In the genomic region with DNA sequence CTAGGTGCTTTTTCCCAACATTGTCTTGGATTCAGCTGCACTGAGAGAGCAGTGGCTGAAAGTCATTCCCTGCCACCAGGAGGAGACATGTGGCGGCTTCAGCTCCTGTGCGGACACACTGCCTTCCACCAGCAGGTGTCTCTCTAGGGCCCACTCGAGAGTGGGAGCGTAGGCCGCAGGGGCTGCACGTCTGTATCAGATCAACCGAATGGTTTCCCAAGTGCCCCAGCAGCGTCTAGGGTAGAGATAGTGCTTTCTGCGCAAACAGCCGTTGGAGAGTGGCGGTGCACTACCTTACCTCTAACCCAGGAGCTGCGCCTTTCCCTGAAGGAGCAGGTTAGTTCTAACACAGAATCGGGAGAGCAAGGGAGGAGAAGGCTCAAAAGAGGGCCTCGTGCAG, we compare ENCODE assay signal across 8 cellular contexts. TPM values are rescaled to one million over a fixed set of nuclear protein-coding genes. Genes with fewer than 3 reads are reported as not detected.
A peak's percentile ranks its signal among the peaks of the same experiment; 100 is the strongest.
DNase-seq lines count a peak whose midpoint lies in the region; ATAC-seq, FAIRE-seq and TF ChIP-seq lines count a peak whose summit lies in the region.

No MANE protein-coding gene starts in this region.

- ATAC-seq in K562 (peak; percentile 99), GM21786 (IDR thresholded peaks at IDR 0.05; ENCODE audit: unreplicated experiment) (no peak)

- H3K9me1 ChIP-seq in K562 (ENCODE audit: control insufficient read depth, insufficient read depth, low read length) = no peaks in the 10 kb centered on the region
- H3K9me1 ChIP-seq in keratinocyte (ENCODE audit: control insufficient read depth, extremely low read depth, insufficient read depth, low read length) = no peaks in the 10 kb centered on the region

- H3K79me2 ChIP-seq in K562 (ENCODE audit: control insufficient read depth, insufficient read depth, low read length) = no peaks in the 10 kb centered on the region
- H3K79me2 ChIP-seq in keratinocyte (ENCODE audit: control insufficient read depth, insufficient read depth, low read length) = no peaks in the 10 kb centered on the region

- in situ Hi-C loops in G401 (cut with HindIII; ENCODE audit: low sequenced_read_pairs) (no loop called here), K562 (cut with MboI) (no loop called here)

- POLR2A ChIA-PET in K562 (lab: Yijun Ruan, JAX) = interaction anchor here (0.5 to 1.0 kb wide), 3 partner anchors 84 to 832 kb away, joined by 3 read pairs; no protein-coding TSS in a partner anchor

- H3K27ac ChIP-seq in K562 (ENCODE audit: extremely low read depth, low read depth, low read length) (peak overlapping the region; percentile 50; the same call in 1 of the 3 replicates), keratinocyte (ENCODE audit: control insufficient read depth, insufficient read depth, low read length) (no peak overlapping the region)

- 29% methylated on average over 14 of the region's 14 CpGs for WGBS in K562 (ENCODE audit: insufficient coverage, low coverage, missing lambda C conversion rate)

- intact Hi-C loops in K562 (cut with micrococcal nuclease) = loop anchor here (1.0 kb wide), 1 partner anchor 53 kb away; a partner anchor contains a TSS

- TF ChIP-seq CTCF in K562 (IDR thresholded peaks at IDR 0.05 in 2 of 3, conservative IDR thresholded peaks at IDR 0.05 in 1 of 3; ENCODE audit: insufficient read depth in 2 of 3, low read depth in 1 of 3, low read length in 3 of 3) (peak; percentile 99 to 100 (median 100)), keratinocyte (optimal IDR thresholded peaks at IDR 0.05 in 1 of 3, IDR thresholded peaks at IDR 0.05 in 1 of 3, conservative IDR thresholded peaks at IDR 0.05 in 1 of 3; ENCODE audit: extremely low read depth in 1 of 3, insufficient read depth in 2 of 3, low read length in 3 of 3) (peak; percentile 28 to 51 (median 36))

- H3K4me2 ChIP-seq in K562 (ENCODE audit: insufficient read depth, low read length) (peak overlapping the region; percentile 53), keratinocyte (ENCODE audit: control insufficient read depth, extremely low read depth, insufficient read depth, low read depth, low read length) (no peak overlapping the region)

- BruUV-seq in K562 (replicated peaks; lab: Mats Ljungman, UMichigan) = no TSS peak

- dilution Hi-C loops in keratinocyte (cut with MboI; ENCODE audit: extremely low pct_ligation_motif_present, low sequenced_read_pairs) = no loop called here

- H3K9ac ChIP-seq in K562 (ENCODE audit: insufficient read depth in 1 of 2, low read depth in 2 of 2, low read length in 2 of 2) (no peak overlapping the region; a peak in 1 of 4 replicates), keratinocyte (ENCODE audit: control insufficient read depth, extremely low read depth, insufficient read depth, low read length) (no peak overlapping the region)

- H2AFZ ChIP-seq in K562 (ENCODE audit: low read depth, low read length) (peak overlapping the region; percentile 81), keratinocyte (ENCODE audit: control insufficient read depth, low read length) (no peak overlapping the region)

- peak; percentile 66 to 90 for TF ChIP-seq RAD21 in K562 (CRISPR knock-in tag; conservative IDR thresholded peaks at IDR 0.05 in 1 of 2, IDR thresholded peaks at IDR 0.05 in 1 of 2)

- H3K4me3 ChIP-seq in K562 (no peak overlapping the region), keratinocyte (ENCODE audit: control insufficient read depth in 2 of 3, extremely low read depth in 1 of 3, insufficient read depth in 2 of 3, low read depth in 1 of 3, low read length in 3 of 3) (no peak overlapping the region)

- H4K20me1 ChIP-seq in K562 (replicated peaks; ENCODE audit: control insufficient read depth, insufficient read depth, low read length) = no peaks in the 10 kb centered on the region
- no peaks in the 10 kb centered on the region for H4K20me1 ChIP-seq in keratinocyte (ENCODE audit: control insufficient read depth, extremely low read depth, insufficient read depth, low read length)

- H3K36me3 ChIP-seq in K562 (ENCODE audit: control insufficient read depth, insufficient read depth, low read length) (no peaks in the 10 kb centered on the region), keratinocyte (ENCODE audit: control insufficient read depth in 2 of 2, extremely low read depth in 1 of 2, insufficient read depth in 2 of 2, low read length in 2 of 2) (no peaks in the 10 kb centered on the region)

- CTCF ChIA-PET in K562 (lab: Yijun Ruan, JAX; ENCODE audit: low intra/inter-chr PET ratio) = interaction anchor here (0.7 to 2.0 kb wide), 5 partner anchors 35 to 257 kb away, joined by 3 to 6 read pairs (median 4); a partner anchor contains a TSS

- peaks cover 3 to 16% of the 10 kb centered on the region in 2 experiments; a peak in 3 of 5 replicates for H3K4me1 ChIP-seq in K562 (replicated peaks in 1 of 2; ENCODE audit: control insufficient read depth in 2 of 2, insufficient read depth in 2 of 2, low read length in 2 of 2)
- no peaks in the 10 kb centered on the region for H3K4me1 ChIP-seq in keratinocyte (ENCODE audit: control insufficient read depth, extremely low read depth, insufficient read depth, low read length)

- no peak for TF ChIP-seq POLR2A in K562 (conservative IDR thresholded peaks at IDR 0.05)

- DNase-seq in G401 (ENCODE audit: low spot score) (peak; percentile 69), HTR-8/SVneo (ENCODE audit: insufficient read length, low spot score) (peak; percentile 69), T-helper 2 cell (peak in 3 of 5 experiments; percentile 14 to 56 (median 34)), K562 (ENCODE audit: extremely low read depth in 1 of 4, low spot score in 3 of 4) (peak; percentile 73 to 88 (median 78)), keratinocyte (ENCODE audit: low read depth, low spot score) (no peak), foreskin melanocyte (no peak)
- DNase-seq in stimulated activated CD4-positive, alpha-beta T cell treated with anti-CD3 and anti-CD28 coated beads, Interleukin-4, amount 100 ng/mL, for 4 hours = peak; percentile 51

- FAIRE-seq in HTR-8/SVneo (lab: Jason Lieb, UNC) = peak; percentile 89
- FAIRE-seq in K562 (lab: Jason Lieb, UNC) = peak; percentile 97
- no peak for FAIRE-seq in keratinocyte (lab: Jason Lieb, UNC)

- TF ChIP-seq EP300 in K562 (IDR thresholded peaks at IDR 0.05; ENCODE audit: low read length) = peak; percentile 53; the same call in 1 of the 2 replicates

- no peaks in the 10 kb centered on the region for H3K27me3 ChIP-seq in K562 (ENCODE audit: control insufficient read depth in 2 of 2, insufficient read depth in 2 of 2, low read length in 2 of 2)
- H3K27me3 ChIP-seq in keratinocyte (ENCODE audit: control insufficient read depth, extremely low read depth, insufficient read depth, low read length) = no peaks in the 10 kb centered on the region

- H3K9me3 ChIP-seq in K562 (replicated peaks; ENCODE audit: control insufficient read depth, insufficient read depth, low read depth, low read length) (no peaks in the 10 kb centered on the region), keratinocyte (ENCODE audit: control insufficient read depth, low read depth, low read length) (no peaks in the 10 kb centered on the region)

RNA-seq across cellular contexts. Expression of a gene that starts 31.7 kb away (rescaled TPM):
- total RNA-seq in G401 (2014; rRNA removed; shearing (Covaris generic)) = 0.34 TPM in 1 of 2 replicates, not detected in the other
- total RNA-seq in K562 (2011; cell fraction: chromatin; rRNA removed; ENCODE audit: low replicate concordance) = 2.8 and 9.8 TPM in 2 replicates
- 1.0 and 1.3 TPM in 2 replicates for total RNA-seq in K562 (2011; cell fraction: nucleolus; rRNA removed)
- total RNA-seq in K562 (2011; cell fraction: nucleoplasm; rRNA removed) = 2.3 and 2.8 TPM in 2 replicates
- 0.12 TPM in 1 of 2 replicates, not detected in the other for total RNA-seq in K562 (2014; rRNA removed)
- total RNA-seq in K562 (2014; rRNA removed; fragmentation: Illumina TruSeq; extraction: Trizol) = 0.26 and 0.33 TPM in 2 replicates
- total RNA-seq in K562 (2015; rRNA removed; fragmentation: Illumina TruSeq; extraction: Trizol) = 0.23 and 0.29 TPM in 2 replicates
- 0.16 and 0.25 TPM in 2 replicates for total RNA-seq in K562 (2021)
- polyA plus RNA-seq in K562 (2011; rRNA removed) = 0.01 and 0.04 TPM in 2 replicates
- polyA plus RNA-seq in K562 (2011; cell fraction: cytosol; rRNA removed) = not detected in 2 replicates
- 0.16 and 0.20 TPM in 2 replicates for polyA plus RNA-seq in K562 (2011; cell fraction: nucleus; rRNA removed)
- polyA plus RNA-seq in K562 (2012) = 0.03 TPM in 1 of 2 replicates, not detected in the other
- polyA plus RNA-seq in K562 (2014; fragmentation: Illumina TruSeq; extraction: Trizol) = not detected in 2 replicates
- polyA plus RNA-seq in K562 (2014; fragmentation: Nextera tagmentation; extraction: Ambion mirVana) = not detected
- polyA plus RNA-seq in K562 (2014; rRNA removed) = 0.05 TPM in 1 of 2 replicates, not detected in the other
- 0.81 and 0.99 TPM in 2 replicates for polyA minus RNA-seq in K562 (2011; rRNA and poly(A)+ RNA removed)
- polyA minus RNA-seq in K562 (2011; cell fraction: cytosol; rRNA and poly(A)+ RNA removed) = not detected in 2 replicates
- polyA minus RNA-seq in K562 (2011; cell fraction: nucleus; rRNA and poly(A)+ RNA removed) = 0.94 and 1.6 TPM in 2 replicates
- not detected in 3 replicates for polyA plus RNA-seq in keratinocyte
- polyA plus RNA-seq in keratinocyte (2011; ENCODE audit: low read depth) = not detected
- polyA plus RNA-seq in keratinocyte (2011; cell fraction: cytosol; rRNA removed) = not detected in 2 replicates
- polyA plus RNA-seq in keratinocyte (2011; cell fraction: nucleus; rRNA removed) = not detected in 2 replicates
- polyA plus RNA-seq in keratinocyte (2012; ENCODE audit: low replicate concordance) = not detected in 2 replicates
- not detected in 3 replicates for polyA minus RNA-seq in keratinocyte
- not detected for polyA minus RNA-seq in keratinocyte (2011; cell fraction: cytosol; rRNA and poly(A)+ RNA removed)
- not detected in 2 replicates for polyA minus RNA-seq in keratinocyte (2011; cell fraction: nucleus; rRNA and poly(A)+ RNA removed)

RNA-seq across cellular contexts. Expression of a gene that starts 53.3 kb away (rescaled TPM):
- total RNA-seq in G401 (2014; rRNA removed; shearing (Covaris generic)) = 7.3 and 14.8 TPM in 2 replicates
- 6.8 and 17.5 TPM in 2 replicates for total RNA-seq in K562 (2011; cell fraction: chromatin; rRNA removed; ENCODE audit: low replicate concordance)
- 12.3 and 13.3 TPM in 2 replicates for total RNA-seq in K562 (2011; cell fraction: nucleolus; rRNA removed)
- 6.7 and 8.8 TPM in 2 replicates for total RNA-seq in K562 (2011; cell fraction: nucleoplasm; rRNA removed)
- total RNA-seq in K562 (2014; rRNA removed) = 4.6 and 4.8 TPM in 2 replicates
- total RNA-seq in K562 (2014; rRNA removed; fragmentation: Illumina TruSeq; extraction: Trizol) = 0.25 and 0.48 TPM in 2 replicates
- total RNA-seq in K562 (2015; rRNA removed; fragmentation: Illumina TruSeq; extraction: Trizol) = 0.91 and 1.4 TPM in 2 replicates
- total RNA-seq in K562 (2021) = 8.1 and 8.6 TPM in 2 replicates
- polyA plus RNA-seq in K562 (2011; rRNA removed) = 2.4 and 2.7 TPM in 2 replicates
- polyA plus RNA-seq in K562 (2011; cell fraction: cytosol; rRNA removed) = 3.6 and 9.7 TPM in 2 replicates
- 4.8 and 9.7 TPM in 2 replicates for polyA plus RNA-seq in K562 (2011; cell fraction: nucleus; rRNA removed)
- 2.4 and 5.2 TPM in 2 replicates for polyA plus RNA-seq in K562 (2012)
- 1.4 and 2.2 TPM in 2 replicates for polyA plus RNA-seq in K562 (2014; fragmentation: Illumina TruSeq; extraction: Trizol)
- under 1 TPM in 1 of 2 experiments, not detected in 1; 0.06 TPM for polyA plus RNA-seq in K562 (2014; fragmentation: Nextera tagmentation; extraction: Ambion mirVana)
- 4.2 and 5.4 TPM in 2 replicates for polyA plus RNA-seq in K562 (2014; rRNA removed)
- polyA minus RNA-seq in K562 (2011; rRNA and poly(A)+ RNA removed) = 1.0 and 3.2 TPM in 2 replicates
- 2.8 and 4.6 TPM in 2 replicates for polyA minus RNA-seq in K562 (2011; cell fraction: cytosol; rRNA and poly(A)+ RNA removed)
- polyA minus RNA-seq in K562 (2011; cell fraction: nucleus; rRNA and poly(A)+ RNA removed) = 3.5 and 5.3 TPM in 2 replicates
- 0.09 TPM in 1 of 3 replicates, not detected in the others for polyA plus RNA-seq in keratinocyte
- polyA plus RNA-seq in keratinocyte (2011; ENCODE audit: low read depth) = not detected
- polyA plus RNA-seq in keratinocyte (2011; cell fraction: cytosol; rRNA removed) = not detected in 2 replicates
- not detected in 2 replicates for polyA plus RNA-seq in keratinocyte (2011; cell fraction: nucleus; rRNA removed)
- polyA plus RNA-seq in keratinocyte (2012; ENCODE audit: low replicate concordance) = 0.04 and 0.08 TPM in 2 replicates
- not detected in 3 replicates for polyA minus RNA-seq in keratinocyte
- polyA minus RNA-seq in keratinocyte (2011; cell fraction: cytosol; rRNA and poly(A)+ RNA removed) = not detected
- polyA minus RNA-seq in keratinocyte (2011; cell fraction: nucleus; rRNA and poly(A)+ RNA removed) = not detected in 2 replicates

RNA-seq across cellular contexts. Expression of a gene that starts 54.8 kb away (rescaled TPM):
- total RNA-seq in G401 (2014; rRNA removed; shearing (Covaris generic)) = 53.5 and 56.9 TPM in 2 replicates
- total RNA-seq in K562 (2011; cell fraction: chromatin; rRNA removed; ENCODE audit: low replicate concordance) = 41.6 and 134 TPM in 2 replicates
- total RNA-seq in K562 (2011; cell fraction: nucleolus; rRNA removed) = 104 and 127 TPM in 2 replicates
- 53.1 and 59.0 TPM in 2 replicates for total RNA-seq in K562 (2011; cell fraction: nucleoplasm; rRNA removed)
- total RNA-seq in K562 (2014; rRNA removed) = 19.8 and 23.1 TPM in 2 replicates
- 2.7 and 3.3 TPM in 2 replicates for total RNA-seq in K562 (2014; rRNA removed; fragmentation: Illumina TruSeq; extraction: Trizol)
- total RNA-seq in K562 (2015; rRNA removed; fragmentation: Illumina TruSeq; extraction: Trizol) = 11.1 and 12.6 TPM in 2 replicates
- total RNA-seq in K562 (2021) = 25.6 and 31.1 TPM in 2 replicates
- 6.4 and 13.9 TPM in 2 replicates for polyA plus RNA-seq in K562 (2011; rRNA removed)
- 8.3 and 24.8 TPM in 2 replicates for polyA plus RNA-seq in K562 (2011; cell fraction: cytosol; rRNA removed)
- polyA plus RNA-seq in K562 (2011; cell fraction: nucleus; rRNA removed) = 60.3 and 105 TPM in 2 replicates
- polyA plus RNA-seq in K562 (2012) = 21.4 and 42.0 TPM in 2 replicates
- polyA plus RNA-seq in K562 (2014; fragmentation: Illumina TruSeq; extraction: Trizol) = 4.1 and 9.6 TPM in 2 replicates
- polyA plus RNA-seq in K562 (2014; fragmentation: Nextera tagmentation; extraction: Ambion mirVana) = under 1 TPM; 0.06 to 0.98 TPM
- polyA plus RNA-seq in K562 (2014; rRNA removed) = 22.1 and 26.3 TPM in 2 replicates
- polyA minus RNA-seq in K562 (2011; rRNA and poly(A)+ RNA removed) = 2.1 and 3.0 TPM in 2 replicates
- 8.8 and 9.3 TPM in 2 replicates for polyA minus RNA-seq in K562 (2011; cell fraction: cytosol; rRNA and poly(A)+ RNA removed)
- polyA minus RNA-seq in K562 (2011; cell fraction: nucleus; rRNA and poly(A)+ RNA removed) = 28.7 and 31.2 TPM in 2 replicates
- 11.9 to 31.6 TPM (median 12.6 TPM) in 3 replicates for polyA plus RNA-seq in keratinocyte
- polyA plus RNA-seq in keratinocyte (2011; ENCODE audit: low read depth) = 10.2 TPM
- polyA plus RNA-seq in keratinocyte (2011; cell fraction: cytosol; rRNA removed) = 6.4 and 15.8 TPM in 2 replicates
- 59.7 and 85.7 TPM in 2 replicates for polyA plus RNA-seq in keratinocyte (2011; cell fraction: nucleus; rRNA removed)
- polyA plus RNA-seq in keratinocyte (2012; ENCODE audit: low replicate concordance) = 17.8 and 18.5 TPM in 2 replicates
- polyA minus RNA-seq in keratinocyte = 7.6 to 12.4 TPM (median 11.3 TPM) in 3 replicates
- polyA minus RNA-seq in keratinocyte (2011; cell fraction: cytosol; rRNA and poly(A)+ RNA removed) = 24.2 TPM
- 35.5 and 42.9 TPM in 2 replicates for polyA minus RNA-seq in keratinocyte (2011; cell fraction: nucleus; rRNA and poly(A)+ RNA removed)

Comparison
In these comparisons a context has a peak if more than half of its experiments do, and no peak if none do; other contexts are left out.
1. DNase-seq: peak in G401 (single experiment), HTR-8/SVneo (single experiment), T-helper 2 cell (3 of 5), K562 (4 of 4) and stimulated activated CD4-positive, alpha-beta T cell treated with anti-CD3 and anti-CD28 coated beads, Interleukin-4, amount 100 ng/mL, for 4 hours (2 of 2); none in keratinocyte (single experiment) and foreskin melanocyte (single experiment).